In the genomic region with DNA sequence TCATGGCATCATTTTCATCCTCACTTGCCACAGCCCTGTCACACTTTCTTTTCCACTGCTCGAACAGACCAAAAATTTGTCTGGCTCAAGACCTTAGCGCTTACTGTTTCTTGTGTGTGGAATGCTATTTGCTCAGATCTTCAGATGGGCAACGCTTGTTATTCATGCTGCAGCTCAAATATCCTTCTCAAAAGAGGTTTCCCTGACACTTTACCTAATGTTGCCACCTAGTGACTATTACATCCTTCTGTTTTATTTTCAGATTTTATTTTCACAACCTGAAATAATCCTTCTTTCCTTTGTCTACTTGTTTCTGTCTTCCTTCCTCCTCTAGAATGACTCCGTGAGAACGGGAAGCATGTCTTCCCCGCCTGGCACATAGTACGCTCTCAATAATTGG, we compare ENCODE assay signal across 8 cellular contexts. TPM values are rescaled to one million over a fixed set of nuclear protein-coding genes. Genes with fewer than 3 reads are reported as not detected.
A peak's percentile ranks its signal among the peaks of the same experiment; 100 is the strongest.
DNase-seq lines count a peak whose midpoint lies in the region; ATAC-seq, FAIRE-seq and TF ChIP-seq lines count a peak whose summit lies in the region.

No MANE protein-coding gene starts in this region.

- TF ChIP-seq RAD21 in H1 (IDR thresholded peaks at IDR 0.05 in 1 of 2, conservative IDR thresholded peaks at IDR 0.05 in 1 of 2; ENCODE audit: low read depth in 2 of 2, low read length in 2 of 2), result peak; percentile 29 to 48; a peak in 3 of 4 replicates

- H3K79me1 ChIP-seq in H1 (ENCODE audit: low read depth, low read length), result no peaks in the 10 kb centered on the region; the same call in 1 of the 2 replicates

- no peak overlapping the region for H3K9ac ChIP-seq in H1 (replicated peaks in 1 of 4; ENCODE audit: extremely low read depth in 1 of 4, low read depth in 3 of 4, low read length in 3 of 4)

- H2BK15ac ChIP-seq in H1 (ENCODE audit: low read length), result no peak overlapping the region

- H2BK20ac ChIP-seq in H1 (ENCODE audit: low read length), result no peak overlapping the region

- H3K27me3 ChIP-seq in A673 (replicated peaks; ENCODE audit: insufficient read depth, low read depth, low read length, poor library complexity), result no peaks in the 10 kb centered on the region
- no peaks in the 10 kb centered on the region for H3K27me3 ChIP-seq in H1 (replicated peaks in 1 of 4; ENCODE audit: control insufficient read depth in 3 of 4, extremely low read depth in 1 of 4, insufficient read depth in 3 of 4, low read length in 3 of 4)
- no peaks in the 10 kb centered on the region for H3K27me3 ChIP-seq in WERI-Rb-1 (ENCODE audit: insufficient read depth, low read depth, severe bottlenecking)

- no TSS peak for BruUV-seq in A673 (replicated peaks; lab: Mats Ljungman, UMichigan)

- H4K20me1 ChIP-seq in H1 (replicated peaks in 1 of 2; ENCODE audit: control insufficient read depth in 1 of 2, insufficient read depth in 2 of 2, low read length in 2 of 2), result peaks cover 3 to 16% of the 10 kb centered on the region in 2 experiments

- POLR2A ChIA-PET in A673 (lab: Charles Lee; ENCODE audit: low non-redundant PET) (no interaction called here), H1 (lab: Charles Lee; ENCODE audit: partially characterized antibody) (interaction anchor here (0.6 to 1.1 kb wide), 4 partner anchors 9 to 322 kb away, joined by 3 to 4 read pairs (median 3); no protein-coding TSS in a partner anchor)

- H3K4me3 ChIP-seq in A673 (ENCODE audit: low read depth, low read length, poor library complexity, severe bottlenecking), result no peak overlapping the region
- H3K4me3 ChIP-seq in H1 (ENCODE audit: extremely low read depth in 1 of 4, insufficient read depth in 2 of 4, low read depth in 3 of 4, low read length in 4 of 4), result no peak overlapping the region
- H3K4me3 ChIP-seq in WERI-Rb-1 (ENCODE audit: low read depth, low read length), result no peak overlapping the region

- no peak overlapping the region for H2BK5ac ChIP-seq in H1 (ENCODE audit: low read depth, low read length)

- H3K4me1 ChIP-seq in A673 (ENCODE audit: insufficient read depth, low read length, poor library complexity, severe bottlenecking) (peaks cover 17% of the 10 kb centered on the region), H1 (replicated peaks in 1 of 4; ENCODE audit: control insufficient read depth in 3 of 4, insufficient read depth in 4 of 4, low read length in 3 of 4) (peaks cover 0 to 3% (median 0%) of the 10 kb centered on the region in 4 experiments; a peak in 2 of 7 replicates)

- no peak overlapping the region for H2AK5ac ChIP-seq in H1 (ENCODE audit: low read depth, low read length)

- no peak overlapping the region for H3K4ac ChIP-seq in H1 (replicated peaks; ENCODE audit: insufficient read length, low read depth, low read length)

- no peak overlapping the region for H4K8ac ChIP-seq in H1 (ENCODE audit: extremely low read depth, insufficient read depth, low read length)

- H4K91ac ChIP-seq in H1 (replicated peaks; ENCODE audit: insufficient read length, low read length), result no peak overlapping the region

- no peak overlapping the region for H2BK12ac ChIP-seq in H1 (ENCODE audit: low read depth, low read length)

- H3K27ac ChIP-seq in A673 (ENCODE audit: low read depth, low read length, poor library complexity, severe bottlenecking), result no peak overlapping the region
- no peak overlapping the region for H3K27ac ChIP-seq in H1 (ENCODE audit: low read depth, low read length)
- H3K27ac ChIP-seq in WERI-Rb-1, result no peak overlapping the region

- no peak overlapping the region for H3K23ac ChIP-seq in H1 (ENCODE audit: insufficient read length)

- intact Hi-C loops in A673 (cut with micrococcal nuclease; ENCODE audit: unreplicated experiment), result loop anchor here (2.0 kb wide), 1 partner anchor 318 kb away; no protein-coding TSS in a partner anchor

- no peak overlapping the region for H4K5ac ChIP-seq in H1 (ENCODE audit: insufficient read length, low read depth, low read length)

- H3K9me3 ChIP-seq in A673 (ENCODE audit: low read depth, low read length, poor library complexity, severe bottlenecking) (no peaks in the 10 kb centered on the region), H1 (ENCODE audit: insufficient read depth in 2 of 2, low read depth in 1 of 2, low read length in 1 of 2) (no peaks in the 10 kb centered on the region), WERI-Rb-1 (ENCODE audit: severe bottlenecking) (no peaks in the 10 kb centered on the region)

- peak; percentile 32; the same call in 1 of the 2 replicates for TF ChIP-seq CTCF in A673 (conservative IDR thresholded peaks at IDR 0.05; ENCODE audit: low read depth, low read length)
- peak in 1 of 3 experiments; percentile 24; a peak in 1 of 4 replicates for TF ChIP-seq CTCF in H1 (IDR thresholded peaks at IDR 0.05; ENCODE audit: control extremely low read depth in 1 of 3, insufficient read depth in 1 of 3, low read depth in 1 of 3, low read length in 3 of 3)
- no peak for TF ChIP-seq CTCF in WERI-Rb-1 (IDR thresholded peaks at IDR 0.05; ENCODE audit: low read depth, low read length)

- peaks cover 0 to 48% of the 10 kb centered on the region in 2 experiments; a peak in 3 of 4 replicates for H3K79me2 ChIP-seq in H1 (ENCODE audit: control insufficient read depth in 1 of 2, insufficient read depth in 2 of 2, low read length in 2 of 2)

- no peak overlapping the region for H3K56ac ChIP-seq in H1 (replicated peaks; ENCODE audit: insufficient read length, low read depth, low read length)

- no peak overlapping the region for H3K18ac ChIP-seq in H1 (ENCODE audit: extremely low read depth, low read length)

- no peak overlapping the region for H2AFZ ChIP-seq in H1 (ENCODE audit: low read length)

- WGBS in H1 (ENCODE audit: extremely low coverage in 1 of 2, insufficient coverage in 1 of 2, insufficient read length in 1 of 2, insufficient replicate concordance in 2 of 2, low coverage in 1 of 2, low lambda C conversion rate in 2 of 2, missing lambda C conversion rate in 1 of 2), 2 experiments, result 60% methylated on average over 7 of the region's 7 CpGs; no CpG with 5 or more reads in 1 of the 2 experiments

- TF ChIP-seq EP300 in H1 (IDR thresholded peaks at IDR 0.05; ENCODE audit: borderline replicate concordance in 1 of 2, low read depth in 2 of 2, low read length in 2 of 2), result no peak

- peaks cover 3% of the 10 kb centered on the region; the same call in 1 of the 2 replicates for H3K23me2 ChIP-seq in H1 (ENCODE audit: low read depth, low read length)

- H2BK120ac ChIP-seq in H1 (replicated peaks; ENCODE audit: low read depth, low read length), result no peak overlapping the region

- ATAC-seq in esophagus mucosa, result no peak

- peak; percentile 39 for DNase-seq in A673 (ENCODE audit: low spot score)
- DNase-seq in ELR (ENCODE audit: low read depth), result peak; percentile 62
- DNase-seq in NCI-H69 (lab: John Stamatoyannopoulos, UW), result peak; percentile 54
- DNase-seq in H1 (ENCODE audit: low read depth in 1 of 2, low spot score in 2 of 2), result no peak
- DNase-seq in stromal cell of bone marrow (ENCODE audit: low read depth), result peak; percentile 48
- DNase-seq in WERI-Rb-1, result no peak
- DNase-seq in NCI-H128 (lab: John Stamatoyannopoulos, UW; ENCODE audit: unreplicated experiment), result no peak

- H3K4me2 ChIP-seq in H1 (ENCODE audit: insufficient read depth in 1 of 2, low read depth in 2 of 2, low read length in 2 of 2), result peak overlapping the region; percentile 5 to 30; a peak in 1 of 4 replicates

- FAIRE-seq in H1 (lab: Jason Lieb, UNC), result peak; percentile 71

- TF ChIP-seq POLR2A in H1 (IDR thresholded peaks at IDR 0.05; ENCODE audit: control extremely low read depth in 1 of 2, low read depth in 2 of 2, low read length in 2 of 2), result no peak

- no peak overlapping the region for H3K14ac ChIP-seq in H1 (ENCODE audit: insufficient read length)

- no peaks in the 10 kb centered on the region for H3K36me3 ChIP-seq in A673 (ENCODE audit: insufficient read depth, low read length, poor library complexity, severe bottlenecking)
- no peaks in the 10 kb centered on the region for H3K36me3 ChIP-seq in H1 (ENCODE audit: control insufficient read depth in 2 of 4, insufficient read depth in 4 of 4, low read length in 3 of 4)
- no peaks in the 10 kb centered on the region for H3K36me3 ChIP-seq in WERI-Rb-1

- CTCF ChIA-PET in A673 (lab: Charles Lee) (interaction anchor here (0.7 kb wide), 1 partner anchor 1302 kb away, joined by 3 read pairs; no protein-coding TSS in a partner anchor), H1 (lab: Charles Lee; ENCODE audit: partially characterized antibody) (interaction anchor here (0.7 to 3.8 kb wide), 6 partner anchors 8 to 390 kb away, joined by 3 to 21 read pairs (median 3); no protein-coding TSS in a partner anchor)

TF ChIP-seq in H1, 55 proteins besides CTCF, POLR2A, EP300 and RAD21:
- TF ChIP-seq EZH2 (IDR thresholded peaks at IDR 0.05; ENCODE audit: low read depth, low read length, severe bottlenecking) (no peak), RBBP5 (IDR thresholded peaks at IDR 0.05; ENCODE audit: borderline replicate concordance, low read depth, low read length) (no peak), YY1 (IDR thresholded peaks at IDR 0.05; ENCODE audit: low read depth, low read length) (no peak), ZNF274 (IDR thresholded peaks at IDR 0.05; ENCODE audit: borderline replicate concordance, extremely low read depth, low read length) (no peak), HDAC6 (IDR thresholded peaks at IDR 0.05; ENCODE audit: low read depth, low read length) (no peak), TEAD4 (IDR thresholded peaks at IDR 0.05; ENCODE audit: low read depth, low read length) (no peak), CEBPB (IDR thresholded peaks at IDR 0.05; ENCODE audit: low read depth, low read length) (no peak), PHF8 (conservative IDR thresholded peaks at IDR 0.05; ENCODE audit: low read depth, low read length) (no peak), EGR1 (IDR thresholded peaks at IDR 0.05; ENCODE audit: borderline replicate concordance, low read depth, low read length) (no peak), SIX5 (IDR thresholded peaks at IDR 0.05; ENCODE audit: low read depth, low read length) (no peak), JUN (IDR thresholded peaks at IDR 0.05; ENCODE audit: low read depth, low read length) (no peak)

RNA-seq across cellular contexts. Expression of a gene that starts 5.6 kb away (rescaled TPM):
- total RNA-seq in A673 (2021) (8.6 and 9.5 TPM in 2 replicates), esophagus mucosa (4.1 TPM)
- 10.8 and 11.5 TPM in 2 replicates for total RNA-seq in H1 (2021; fragmentation: NEBNext Ultra II Directional; extraction: Animal tissue kit (Norgen Biotek cat#: 25700))
- 3.4 and 4.7 TPM in 2 replicates for polyA plus RNA-seq in H1 (2011; rRNA removed)
- polyA plus RNA-seq in H1 (2011; cell fraction: cytosol; rRNA removed), result 5.5 TPM
- polyA plus RNA-seq in H1 (2011; cell fraction: nucleus; rRNA removed), result 4.8 TPM
- 5.2 to 8.1 TPM (median 5.9 TPM) in 4 replicates for polyA plus RNA-seq in H1 (2012, experiment 1 of 2)
- polyA plus RNA-seq in H1 (2012, experiment 2 of 2), result 2.8 TPM
- polyA plus RNA-seq in H1 (2013, experiment 1 of 2), result 8.6 TPM
- 8.2 TPM for polyA plus RNA-seq in H1 (2013, experiment 2 of 2)
- 7.5 and 8.5 TPM in 2 replicates for polyA minus RNA-seq in H1 (2011; rRNA and poly(A)+ RNA removed)
- polyA minus RNA-seq in H1 (2011; cell fraction: cytosol; rRNA and poly(A)+ RNA removed), result 8.1 TPM
- 10.3 TPM for polyA minus RNA-seq in H1 (2011; cell fraction: nucleus; rRNA and poly(A)+ RNA removed)

Comparison
In these comparisons a context has a peak if more than half of its experiments do, and no peak if none do; other contexts are left out.
1. DNase-seq: peak in A673 (single experiment), ELR (single experiment), NCI-H69 (single experiment) and stromal cell of bone marrow (single experiment); none in H1 (0 of 2), WERI-Rb-1 (single experiment) and NCI-H128 (single experiment).